In the genomic region with DNA sequence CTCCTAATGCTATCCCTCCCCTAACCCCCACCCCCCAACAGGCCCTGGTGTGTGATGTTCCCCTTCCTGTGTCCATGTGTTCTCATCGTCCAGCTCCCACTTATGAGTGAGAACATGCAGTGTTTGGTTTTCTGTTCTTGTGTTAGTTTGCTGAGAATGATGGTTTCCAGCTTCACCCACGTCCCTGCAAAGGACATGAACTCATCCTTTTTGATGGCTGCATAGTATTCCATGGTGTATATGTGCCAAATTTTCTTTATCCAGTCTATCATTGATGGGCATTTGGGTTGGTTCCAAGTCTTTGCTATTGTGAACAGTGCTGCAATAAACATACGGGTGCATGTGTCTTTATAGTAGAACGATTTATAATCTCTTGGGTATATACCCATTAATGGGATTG, we compare ENCODE assay signal across 2 cellular contexts. TPM values are rescaled to one million over a fixed set of nuclear protein-coding genes. Genes with fewer than 3 reads are reported as not detected.
"Had no signal": no experiment of that assay in that cellular context is flagged by ENCODE, and none has a peak within 500 bp of the region (broad histone marks: within the 10 kb centered on the region; RNA-seq: fewer than 3 reads in every experiment).

No MANE protein-coding gene starts in this region.

RNA-seq across cellular contexts. Expression of gene KCNJ8, which starts 15.2 kb away (rescaled TPM):
- total RNA-seq: M059J, MCF 10A had no signal
